18 cellular contexts compared by ENCODE assay signal in genomic region chr9:87872079-87872624, GRCh38. TPM values are rescaled to one million over a fixed set of nuclear protein-coding genes. Genes with fewer than 3 reads are reported as not detected.
DNase-seq lines count a peak whose midpoint lies in the region; ATAC-seq and TF ChIP-seq lines count a peak whose summit lies in the region.
"Had no signal": no experiment of that assay in that cellular context is flagged by ENCODE, and none has a peak within 500 bp of the region (broad histone marks: within the 10 kb centered on the region; RNA-seq: fewer than 3 reads in every experiment).

No MANE protein-coding gene starts in this region.

- intact Hi-C loops in dorsolateral prefrontal cortex (cut with DNase I) = no loop called here

- H3K36me3 Mint-ChIP-seq in nephron (ENCODE audit: low read depth) = no peaks in the 10 kb centered on the region

- no peaks in the 10 kb centered on the region for H3K9me3 Mint-ChIP-seq in nephron

- peaks cover 16% of the 10 kb centered on the region for H3K27me3 Mint-ChIP-seq in nephron (ENCODE audit: low read depth)
- H3K27me3 Mint-ChIP-seq: B cell had no signal

- H3K27me3 ChIP-seq in dorsolateral prefrontal cortex = no peaks in the 10 kb centered on the region
- H3K27me3 ChIP-seq: brain microvascular endothelial cell, vagina had no signal

- DNase-seq in AG10803 (ENCODE audit: low read depth) (peak; percentile 29), NCI-H1092 treated with DMSO at 0.1 percent for 48 hours (lab: John Stamatoyannopoulos, UW) (peak; percentile 65), dorsolateral prefrontal cortex (peak in 8 of 10 donors; percentile 34 to 78 (median 72)), HPDE6-E6E7 (ENCODE audit: extremely low spot score) (no peak), NCI-H1417 (lab: John Stamatoyannopoulos, UW) (no peak)
- DNase-seq: activated CD4-positive, alpha-beta T cell treated with anti-CD3 and anti-CD28 coated beads for 36 hours; activated T-cell treated with anti-CD3 and anti-CD28 coated beads, Interleukin-2, amount 50 U/mL, for 72 hours; brain microvascular endothelial cell; DMS79; NCI-H2081; stimulated activated CD4-positive, alpha-beta T cell treated with anti-CD3 and anti-CD28 coated beads, Interleukin-1b, Interleukin-23, amount 100 ng/mL, for 48 hours; T-helper 1 cell had no signal

- no peak overlapping the region for H3K4me3 ChIP-seq in AG10803 (ENCODE audit: low read length)
- no peak overlapping the region for H3K4me3 ChIP-seq in dorsolateral prefrontal cortex
- H3K4me3 ChIP-seq: vagina had no signal

- ATAC-seq in GM18520 (IDR thresholded peaks at IDR 0.05; ENCODE audit: unreplicated experiment) = no peak
- ATAC-seq in HG03139 (IDR thresholded peaks at IDR 0.05; ENCODE audit: unreplicated experiment) = no peak
- ATAC-seq: activated CD4-positive, alpha-beta T cell treated with anti-CD3 and anti-CD28 coated beads for 36 hours; activated T-cell treated with anti-CD3 and anti-CD28 coated beads, Interleukin-2, amount 50 U/mL, for 72 hours had no signal

- H3K27ac ChIP-seq in dorsolateral prefrontal cortex = peak overlapping the region in 51 of 59 donors; percentile 11 to 84 (median 63)
- H3K27ac ChIP-seq: brain microvascular endothelial cell, vagina had no signal

- TF ChIP-seq CTCF in AG10803 (conservative IDR thresholded peaks at IDR 0.05; ENCODE audit: low read length) (no peak), dorsolateral prefrontal cortex (IDR thresholded peaks at IDR 0.05 in 54 of 56, conservative IDR thresholded peaks at IDR 0.05 in 2 of 56; ENCODE audit: low read depth in 1 of 56, partially characterized antibody in 56 of 56) (no peak), nephron (IDR thresholded peaks at IDR 0.05; ENCODE audit: unreplicated experiment in 3 of 3) (no peak)

- H3K4me3 Mint-ChIP-seq in nephron = no peak overlapping the region
- H3K4me3 Mint-ChIP-seq: activated CD4-positive, alpha-beta T cell treated with anti-CD3 and anti-CD28 coated beads for 36 hours; activated T-cell treated with anti-CD3 and anti-CD28 coated beads, Interleukin-2, amount 50 U/mL, for 72 hours; B cell had no signal

- peaks cover 31% of the 10 kb centered on the region for H3K4me1 Mint-ChIP-seq in nephron
- H3K4me1 Mint-ChIP-seq: activated CD4-positive, alpha-beta T cell treated with anti-CD3 and anti-CD28 coated beads for 36 hours; B cell had no signal

- peak overlapping the region; percentile 12 to 54 (median 24) for H3K27ac Mint-ChIP-seq in nephron
- H3K27ac Mint-ChIP-seq: activated CD4-positive, alpha-beta T cell treated with anti-CD3 and anti-CD28 coated beads for 36 hours; activated T-cell treated with anti-CD3 and anti-CD28 coated beads, Interleukin-2, amount 50 U/mL, for 72 hours; B cell had no signal

RNA-seq across cellular contexts. Expression of gene SPATA31E1, which starts 10.5 kb away (rescaled TPM):
- under 1 TPM in 7 of 120 experiments, not detected in 113; 0.10 to 0.17 (median 0.12) TPM for total RNA-seq in dorsolateral prefrontal cortex
- total RNA-seq: activated CD4-positive, alpha-beta T cell treated with anti-CD3 and anti-CD28 coated beads for 36 hours; activated T-cell treated with anti-CD3 and anti-CD28 coated beads, Interleukin-2, amount 50 U/mL, for 72 hours; B cell; liver; vagina had no signal

RNA-seq across cellular contexts. Expression of gene SPATA31C1, which starts 45.6 kb away (rescaled TPM):
- 1 to 10 TPM in 10 of 120 experiments, under 1 TPM in 103, not detected in 7; 0.10 to 1.4 (median 0.48) TPM for total RNA-seq in dorsolateral prefrontal cortex
- total RNA-seq: activated CD4-positive, alpha-beta T cell treated with anti-CD3 and anti-CD28 coated beads for 36 hours; activated T-cell treated with anti-CD3 and anti-CD28 coated beads, Interleukin-2, amount 50 U/mL, for 72 hours; B cell; vagina had no signal

Comparison
In these comparisons a context has a peak if more than half of its experiments do, and no peak if none do; other contexts are left out.
1. DNase-seq: peak in AG10803 (single experiment), NCI-H1092 treated with DMSO at 0.1 percent for 48 hours (single experiment) and dorsolateral prefrontal cortex (8 of 10); none in HPDE6-E6E7 (single experiment) and NCI-H1417 (0 of 3).